15 cellular contexts compared by ENCODE assay signal in the genomic region with DNA sequence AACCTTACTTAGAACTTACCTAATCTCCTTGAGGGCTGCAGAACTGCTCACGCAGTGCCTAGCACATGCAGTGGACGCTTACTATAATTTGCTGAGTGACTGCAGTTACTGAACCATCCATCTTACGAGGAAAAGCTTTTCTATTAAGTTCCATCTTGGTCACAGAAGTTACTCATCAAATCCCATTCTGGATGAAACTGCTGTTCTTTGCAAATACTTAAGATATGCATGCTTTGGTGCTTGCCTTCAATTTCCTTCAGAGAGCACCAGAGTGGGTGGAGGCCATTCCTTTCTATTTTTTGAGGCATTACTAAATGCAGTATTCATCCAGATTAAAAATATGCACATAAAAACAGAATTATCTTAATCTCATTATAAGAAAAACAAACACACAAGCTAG. TPM values are rescaled to one million over a fixed set of nuclear protein-coding genes. Genes with fewer than 3 reads are reported as not detected.
A peak's percentile ranks its signal among the peaks of the same experiment; 100 is the strongest.
DNase-seq lines count a peak whose midpoint lies in the region; ATAC-seq and TF ChIP-seq lines count a peak whose summit lies in the region.
"Had no signal": no experiment of that assay in that cellular context is flagged by ENCODE, and none has a peak within 500 bp of the region (broad histone marks: within the 10 kb centered on the region; RNA-seq: fewer than 3 reads in every experiment).

No MANE protein-coding gene starts in this region.

- H3K79me2 ChIP-seq in GM23338 (replicated peaks; ENCODE audit: insufficient read depth) (no peaks in the 10 kb centered on the region), PC-9 (ENCODE audit: low read depth) (no peaks in the 10 kb centered on the region), mesendoderm (ENCODE audit: control insufficient read depth, insufficient read depth, low read length) (no peaks in the 10 kb centered on the region)

- H3K4me1 Mint-ChIP-seq in GM23338, result no peaks in the 10 kb centered on the region

- H3K23ac ChIP-seq in mesendoderm (ENCODE audit: low read length), result no peak overlapping the region

- whole genome bisulfite sequencing in upper lobe of left lung, 2 donors, result 50 to 84% methylated on average over 3 of the region's 3 CpGs
- WGBS in mesendoderm (ENCODE audit: extremely low coverage, insufficient coverage, low lambda C conversion rate), result no CpG with 5 or more reads among the region's 3 CpGs

- no peak for ATAC-seq in GM23338
- no peak for ATAC-seq in upper lobe of left lung (ENCODE audit: low FRiP score in 2 of 2)
- ATAC-seq: SK-N-SH treated with all-trans-retinoic acid at 6 μM for 48 hours had no signal

- H3K9me3 ChIP-seq in tibial artery, result no peaks in the 10 kb centered on the region
- H3K9me3 ChIP-seq in PC-9 (ENCODE audit: insufficient read depth, low read depth), result no peaks in the 10 kb centered on the region
- no peaks in the 10 kb centered on the region for H3K9me3 ChIP-seq in upper lobe of left lung
- H3K9me3 ChIP-seq: Peyer's patch had no signal

- intact Hi-C loops in tibial artery (cut with DNase I; ENCODE audit: low total_unique reads), result no loop called here
- intact Hi-C loops in PC-9 (cut with micrococcal nuclease; ENCODE audit: unreplicated experiment), result no loop called here

- no peaks in the 10 kb centered on the region for H3K79me1 ChIP-seq in mesendoderm (ENCODE audit: low read length)

- TF ChIP-seq EP300 in upper lobe of left lung (IDR thresholded peaks at IDR 0.05), result no peak

- H2AFZ ChIP-seq in GM23338 (peak overlapping the region; percentile 49; the same call in 1 of the 2 replicates), PC-9 (no peak overlapping the region)

- no peak overlapping the region for H2BK120ac ChIP-seq in mesendoderm (ENCODE audit: low read depth, low read length)

- no peak overlapping the region for H2BK5ac ChIP-seq in mesendoderm (ENCODE audit: low read length)

- H3K9me3 Mint-ChIP-seq in GM23338, result no peaks in the 10 kb centered on the region

- CTCF ChIA-PET in PC-9 (lab: Charles Lee), result no interaction called here

- H3K36me3 Mint-ChIP-seq in GM23338 (ENCODE audit: low read depth), result no peaks in the 10 kb centered on the region

- no peaks in the 10 kb centered on the region for H4K20me1 ChIP-seq in GM23338 (replicated peaks; ENCODE audit: insufficient read depth)
- no peaks in the 10 kb centered on the region for H4K20me1 ChIP-seq in PC-9 (ENCODE audit: insufficient read depth)
- H4K20me1 ChIP-seq: BLaER1 had no signal

- H3F3A ChIP-seq in GM23338 (replicated peaks; ENCODE audit: low read depth) (no peaks in the 10 kb centered on the region), PC-9 (ENCODE audit: insufficient read depth, low read depth) (no peaks in the 10 kb centered on the region)

- TF ChIP-seq POLR2A in upper lobe of left lung (IDR thresholded peaks at IDR 0.05), result no peak

- peaks cover 7% of the 10 kb centered on the region for H3K9me2 ChIP-seq in GM23338 (ENCODE audit: insufficient read depth)
- H3K9me2 ChIP-seq in PC-9 (ENCODE audit: insufficient read depth), result no peaks in the 10 kb centered on the region

- H3K4me1 ChIP-seq in GM23338 (ENCODE audit: insufficient read depth), result no peaks in the 10 kb centered on the region; the same call in 1 of the 2 replicates
- H3K4me1 ChIP-seq in tibial artery, result peaks cover 0 to 29% (median 3%) of the 10 kb centered on the region in 4 donors
- H3K4me1 ChIP-seq in PC-9 (replicated peaks; ENCODE audit: insufficient read depth), result no peaks in the 10 kb centered on the region
- peaks cover 7 to 13% (median 10%) of the 10 kb centered on the region in 4 donors for H3K4me1 ChIP-seq in upper lobe of left lung
- peaks cover 2% of the 10 kb centered on the region for H3K4me1 ChIP-seq in mesendoderm (ENCODE audit: control insufficient read depth, low read depth, low read length)
- H3K4me1 ChIP-seq: BLaER1, Peyer's patch had no signal

- BruUV-seq in PC-9 (replicated peaks; lab: Mats Ljungman, UMichigan), result no TSS peak

- no peak overlapping the region for H3K9ac ChIP-seq in mesendoderm (ENCODE audit: low read length)
- H3K9ac ChIP-seq: BLaER1 had no signal

- H3K27me3 ChIP-seq in GM23338 (ENCODE audit: insufficient read depth) (no peaks in the 10 kb centered on the region), brain microvascular endothelial cell (replicated peaks) (no peaks in the 10 kb centered on the region), tibial artery (no peaks in the 10 kb centered on the region), PC-9 (ENCODE audit: insufficient read depth, low read depth) (no peaks in the 10 kb centered on the region), upper lobe of left lung (no peaks in the 10 kb centered on the region), mesendoderm (ENCODE audit: insufficient read depth, low read length, poor library complexity) (no peaks in the 10 kb centered on the region)
- H3K27me3 ChIP-seq: BLaER1, Peyer's patch had no signal

- DNase-seq in GM23338 (ENCODE audit: low spot score) (no peak), brain microvascular endothelial cell (peak; percentile 21), kidney glomerular epithelial cell (lab: John Stamatoyannopoulos, UW) (peak; percentile 53), tibial artery (no peak), PC-9 (no peak), upper lobe of left lung (no peak), mesendoderm (no peak), hippocampal formation (lab: John Stamatoyannopoulos, UW) (no peak)
- DNase-seq: Kasumi-1, NCI-H187 treated with DMSO at 0.1 percent for 48 hours, NCI-H446, Peyer's patch, Right ventricle myocardium superior had no signal

- POLR2A ChIA-PET in PC-9 (lab: Charles Lee; ENCODE audit: unreplicated experiment), result no interaction called here

- no peak overlapping the region for H3K27ac ChIP-seq in GM23338 (ENCODE audit: low read depth)
- H3K27ac ChIP-seq in brain microvascular endothelial cell, result no peak overlapping the region
- H3K27ac ChIP-seq in tibial artery, result peak overlapping the region; percentile 11
- no peak overlapping the region for H3K27ac ChIP-seq in PC-9
- no peak overlapping the region for H3K27ac ChIP-seq in upper lobe of left lung
- no peak overlapping the region for H3K27ac ChIP-seq in mesendoderm (ENCODE audit: low read depth, low read length)
- H3K27ac ChIP-seq: BLaER1, Peyer's patch had no signal

- H2AK5ac ChIP-seq in mesendoderm (ENCODE audit: low read length), result no peak overlapping the region

- in situ Hi-C loops in brain microvascular endothelial cell (cut with HindIII; ENCODE audit: low pct_ligation_motif_present, low sequenced_read_pairs), result no loop called here

- no peak overlapping the region for H3K4ac ChIP-seq in mesendoderm (ENCODE audit: low read depth, low read length)

- no peak overlapping the region for H4K8ac ChIP-seq in mesendoderm (ENCODE audit: low read depth, low read length)

- H3K4me2 ChIP-seq in GM23338, result no peak overlapping the region
- no peak overlapping the region for H3K4me2 ChIP-seq in PC-9
- no peak overlapping the region for H3K4me2 ChIP-seq in mesendoderm (ENCODE audit: low read length)
- H3K4me2 ChIP-seq: BLaER1 had no signal

- peaks cover 4% of the 10 kb centered on the region for H3K27me3 Mint-ChIP-seq in GM23338 (ENCODE audit: insufficient read depth, low read depth, poor library complexity)

- TF ChIP-seq CTCF in GM23338 (conservative IDR thresholded peaks at IDR 0.05; ENCODE audit: low read depth in 2 of 2) (no peak), brain microvascular endothelial cell (IDR thresholded peaks at IDR 0.05; ENCODE audit: low read depth, low read length, missing control alignments) (no peak), tibial artery (IDR thresholded peaks at IDR 0.05) (no peak), PC-9 (conservative IDR thresholded peaks at IDR 0.05) (no peak), upper lobe of left lung (IDR thresholded peaks at IDR 0.05) (no peak)

- H3K4me3 ChIP-seq in GM23338, result no peak overlapping the region
- H3K4me3 ChIP-seq in brain microvascular endothelial cell (ENCODE audit: low read depth, low read length), result no peak overlapping the region
- no peak overlapping the region for H3K4me3 ChIP-seq in tibial artery
- H3K4me3 ChIP-seq in PC-9, result no peak overlapping the region
- H3K4me3 ChIP-seq in upper lobe of left lung, result no peak overlapping the region
- no peak overlapping the region for H3K4me3 ChIP-seq in mesendoderm (ENCODE audit: low read length)
- H3K4me3 ChIP-seq: BLaER1, Peyer's patch had no signal

- H3K4me3 Mint-ChIP-seq in GM23338, result no peak overlapping the region

- H2BK15ac ChIP-seq in mesendoderm (replicated peaks; ENCODE audit: low read depth), result no peak overlapping the region

- H3K36me3 ChIP-seq in GM23338 (ENCODE audit: insufficient read depth), result no peaks in the 10 kb centered on the region
- H3K36me3 ChIP-seq in brain microvascular endothelial cell (replicated peaks), result no peaks in the 10 kb centered on the region
- no peaks in the 10 kb centered on the region for H3K36me3 ChIP-seq in tibial artery
- H3K36me3 ChIP-seq in PC-9 (ENCODE audit: low read depth), result no peaks in the 10 kb centered on the region
- H3K36me3 ChIP-seq in upper lobe of left lung, result no peaks in the 10 kb centered on the region
- H3K36me3 ChIP-seq in mesendoderm (ENCODE audit: control insufficient read depth, insufficient read depth, low read length), result no peaks in the 10 kb centered on the region
- H3K36me3 ChIP-seq: BLaER1, Peyer's patch had no signal

- H4K5ac ChIP-seq in mesendoderm (ENCODE audit: low read length), result no peak overlapping the region

- no peak overlapping the region for H3K27ac Mint-ChIP-seq in GM23338

- H3K18ac ChIP-seq in mesendoderm (ENCODE audit: low read length), result no peak overlapping the region

- H3K56ac ChIP-seq in mesendoderm (ENCODE audit: low read length), result no peak overlapping the region

TF ChIP-seq in GM23338, 12 proteins besides CTCF, POLR2A, EP300 and RAD21 (continues in another document):
- no peak for TF ChIP-seq STAT1 (IDR thresholded peaks at IDR 0.05; ENCODE audit: unreplicated experiment)
- TF ChIP-seq EZH2 (IDR thresholded peaks at IDR 0.05; ENCODE audit: low read depth, unreplicated experiment), result no peak

RNA-seq across cellular contexts. Expression of gene PELI2, which starts 17.7 kb away (rescaled TPM):
- 23.7 and 24.5 TPM in 2 replicates for total RNA-seq in GM23338 (2014; rRNA removed; shearing (Covaris generic))
- 7.9 and 8.0 TPM in 2 replicates for polyA plus RNA-seq in GM23338 (2016; fragmentation: Nextera tagmentation; extraction: Ambion mirVana)
- total RNA-seq in PC-9 (2021), result 7.9 and 10.0 TPM in 2 replicates
- 10 to 100 TPM in 4 of 6 donors, 1 to 10 TPM in 2; 9.0 to 21.6 (median 17.9) TPM for total RNA-seq in upper lobe of left lung
- 5.8 TPM for polyA plus RNA-seq in mesendoderm (2013, experiment 1 of 2)
- polyA plus RNA-seq in mesendoderm (2013, experiment 2 of 2), result 5.1 TPM

Comparison
In these comparisons a context has a peak if more than half of its experiments do, and no peak if none do; other contexts are left out.
1. DNase-seq: peak in brain microvascular endothelial cell (single experiment) and kidney glomerular epithelial cell (single experiment); none in GM23338 (single experiment), tibial artery (0 of 2), PC-9 (0 of 2), upper lobe of left lung (0 of 2), mesendoderm (single experiment) and hippocampal formation (0 of 2).
2. H3K27ac ChIP-seq: peak in tibial artery (2 of 2); none in GM23338 (single experiment), brain microvascular endothelial cell (single experiment), PC-9 (single experiment), upper lobe of left lung (0 of 4) and mesendoderm (single experiment).